In genomic region chr4:163473130-163473529, GRCh38 we compare ENCODE assay signal across 22 cellular contexts. TPM values are rescaled to one million over a fixed set of nuclear protein-coding genes. Genes with fewer than 3 reads are reported as not detected.
DNase-seq lines count a peak whose midpoint lies in the region; ATAC-seq, FAIRE-seq and TF ChIP-seq lines count a peak whose summit lies in the region.
"Had no signal": no experiment of that assay in that cellular context is flagged by ENCODE, and none has a peak within 500 bp of the region (broad histone marks: within the 10 kb centered on the region; RNA-seq: fewer than 3 reads in every experiment).

No MANE protein-coding gene starts in this region.

- H2BK5ac ChIP-seq in IMR-90 (ENCODE audit: low read depth, low read length, poor library complexity, severe bottlenecking) (no peak overlapping the region), H1 (ENCODE audit: low read depth, low read length) (no peak overlapping the region)

- no peaks in the 10 kb centered on the region for H3K36me3 ChIP-seq in IMR-90 (ENCODE audit: control insufficient read depth, insufficient read depth, low read length)
- no peaks in the 10 kb centered on the region for H3K36me3 ChIP-seq in H1 (ENCODE audit: control insufficient read depth in 2 of 4, insufficient read depth in 4 of 4, low read length in 3 of 4)
- no peaks in the 10 kb centered on the region for H3K36me3 ChIP-seq in kidney (ENCODE audit: control insufficient read depth in 1 of 2, insufficient read depth in 2 of 2, low read length in 2 of 2)
- H3K36me3 ChIP-seq in testis (ENCODE audit: low read depth, missing control alignments), result no peaks in the 10 kb centered on the region

- H3K4me2 ChIP-seq in IMR-90 (ENCODE audit: low read depth, low read length) (no peak overlapping the region), H1 (ENCODE audit: insufficient read depth in 1 of 2, low read depth in 2 of 2, low read length in 2 of 2) (no peak overlapping the region)

- no peak overlapping the region for H2BK12ac ChIP-seq in H1 (ENCODE audit: low read depth, low read length)

- TF ChIP-seq CTCF in IMR-90 (conservative IDR thresholded peaks at IDR 0.05; ENCODE audit: low read depth, low read length) (no peak), H1 (IDR thresholded peaks at IDR 0.05; ENCODE audit: control extremely low read depth in 1 of 3, insufficient read depth in 1 of 3, low read depth in 1 of 3, low read length in 3 of 3) (no peak), kidney (IDR thresholded peaks at IDR 0.05; ENCODE audit: borderline replicate concordance, extremely low read depth, insufficient read depth) (no peak), testis (IDR thresholded peaks at IDR 0.05) (no peak)

- no peaks in the 10 kb centered on the region for H3K23me2 ChIP-seq in H1 (ENCODE audit: low read depth, low read length)

- H3K4me3 ChIP-seq in IMR-90 (ENCODE audit: insufficient read depth, low read depth, low read length) (no peak overlapping the region), H1 (ENCODE audit: extremely low read depth in 1 of 4, insufficient read depth in 2 of 4, low read depth in 3 of 4, low read length in 4 of 4) (no peak overlapping the region), kidney (ENCODE audit: low read length in 2 of 2) (no peak overlapping the region), testis (peak overlapping the region; percentile 24 to 35)

- H3K27ac ChIP-seq in IMR-90 (ENCODE audit: insufficient read depth, low read length), result no peak overlapping the region
- H3K27ac ChIP-seq in H1 (ENCODE audit: low read depth, low read length), result no peak overlapping the region
- H3K27ac ChIP-seq in kidney (ENCODE audit: low read depth in 2 of 2, low read length in 2 of 2), result no peak overlapping the region
- H3K27ac ChIP-seq in testis, result no peak overlapping the region

- no peaks in the 10 kb centered on the region for H3K36me3 Mint-ChIP-seq in activated CD4-positive, alpha-beta memory T cell treated with anti-CD3 and anti-CD28 coated beads for 36 hours
- H3K36me3 Mint-ChIP-seq: CD4-positive, alpha-beta memory T cell had no signal

- no peak for TF ChIP-seq EP300 in H1 (IDR thresholded peaks at IDR 0.05; ENCODE audit: borderline replicate concordance in 1 of 2, low read depth in 2 of 2, low read length in 2 of 2)

- intact Hi-C loops in IMR-90 (cut with micrococcal nuclease) (no loop called here), kidney (cut with DNase I) (no loop called here), testis (cut with DNase I; ENCODE audit: low total_unique reads) (no loop called here)
- intact Hi-C loops in activated CD4-positive, alpha-beta memory T cell treated with anti-CD3 and anti-CD28 coated beads for 36 hours (cut with micrococcal nuclease), result no loop called here

- dilution Hi-C loops in IMR-90 (cut with HindIII; ENCODE audit: low sequenced_read_pairs, unreplicated experiment), result no loop called here

- no peak overlapping the region for H2BK120ac ChIP-seq in IMR-90 (ENCODE audit: low read depth, low read length)
- no peak overlapping the region for H2BK120ac ChIP-seq in H1 (replicated peaks; ENCODE audit: low read depth, low read length)

- ATAC-seq in IMR-90 (ENCODE audit: low read depth), result no peak
- ATAC-seq in GM19035 (IDR thresholded peaks at IDR 0.05; ENCODE audit: unreplicated experiment), result no peak
- no peak for ATAC-seq in HG03139 (IDR thresholded peaks at IDR 0.05; ENCODE audit: unreplicated experiment)

- no TSS peak for BruUV-seq in IMR-90 (replicated peaks; lab: Mats Ljungman, UMichigan)

- H4K91ac ChIP-seq in IMR-90 (ENCODE audit: insufficient read depth, low read depth, low read length), result no peak overlapping the region
- no peak overlapping the region for H4K91ac ChIP-seq in H1 (replicated peaks; ENCODE audit: insufficient read length, low read length)

- no peak overlapping the region for H3K23ac ChIP-seq in IMR-90 (ENCODE audit: low read depth, low read length)
- no peak overlapping the region for H3K23ac ChIP-seq in H1 (ENCODE audit: insufficient read length)

- H3K79me1 ChIP-seq in IMR-90 (ENCODE audit: low read depth in 1 of 2, low read length in 2 of 2) (no peaks in the 10 kb centered on the region), H1 (ENCODE audit: low read depth, low read length) (no peaks in the 10 kb centered on the region)

- TF ChIP-seq POLR2A in IMR-90 (IDR thresholded peaks at IDR 0.05; ENCODE audit: low read depth, low read length), result no peak
- no peak for TF ChIP-seq POLR2A in H1 (IDR thresholded peaks at IDR 0.05; ENCODE audit: control extremely low read depth in 1 of 2, low read depth in 2 of 2, low read length in 2 of 2)
- TF ChIP-seq POLR2A in testis (IDR thresholded peaks at IDR 0.05), result no peak

- WGBS in IMR-90 (ENCODE audit: extremely low coverage in 2 of 2, insufficient read length in 1 of 2), 2 experiments, result no CpG with 5 or more reads among the region's 14 CpGs
- WGBS in H1 (ENCODE audit: extremely low coverage in 1 of 2, insufficient coverage in 1 of 2, insufficient read length in 1 of 2, insufficient replicate concordance in 2 of 2, low coverage in 1 of 2, low lambda C conversion rate in 2 of 2, missing lambda C conversion rate in 1 of 2), 2 experiments, result 97% methylated on average over 14 of the region's 14 CpGs; no CpG with 5 or more reads in 1 of the 2 experiments
- WGBS in testis, 2 donors, result 51 to 79% methylated on average over 5 to 14 of the region's 14 CpGs

- no peaks in the 10 kb centered on the region for H3K9me3 ChIP-seq in IMR-90 (ENCODE audit: control insufficient read depth, insufficient read depth, low read length)
- no peaks in the 10 kb centered on the region for H3K9me3 ChIP-seq in H1 (ENCODE audit: insufficient read depth in 2 of 2, low read depth in 1 of 2, low read length in 1 of 2)
- H3K9me3 ChIP-seq in kidney (ENCODE audit: control insufficient read depth in 1 of 2, low read length in 2 of 2), result no peaks in the 10 kb centered on the region
- H3K9me3 ChIP-seq in testis, result no peaks in the 10 kb centered on the region

- H3K27me3 ChIP-seq in IMR-90 (ENCODE audit: control insufficient read depth, insufficient read depth, low read length) (no peaks in the 10 kb centered on the region), H1 (replicated peaks in 1 of 4; ENCODE audit: control insufficient read depth in 3 of 4, extremely low read depth in 1 of 4, insufficient read depth in 3 of 4, low read length in 3 of 4) (no peaks in the 10 kb centered on the region), testis (no peaks in the 10 kb centered on the region)

- H2AFZ ChIP-seq in IMR-90 (replicated peaks; ENCODE audit: low read length, poor library complexity), result peak overlapping the region; percentile 44
- H2AFZ ChIP-seq in H1 (ENCODE audit: low read length), result peak overlapping the region; percentile 85; the same call in 1 of the 2 replicates

- no peak overlapping the region for H3K9ac ChIP-seq in IMR-90 (ENCODE audit: low read depth, low read length)
- no peak overlapping the region for H3K9ac ChIP-seq in H1 (replicated peaks in 1 of 4; ENCODE audit: extremely low read depth in 1 of 4, low read depth in 3 of 4, low read length in 3 of 4)
- H3K9ac ChIP-seq in kidney (ENCODE audit: low read length in 2 of 2), result no peak overlapping the region

- CTCF ChIA-PET in IMR-90 (lab: Yijun Ruan, JAX), result no interaction called here
- CTCF ChIA-PET in H1 (lab: Charles Lee; ENCODE audit: partially characterized antibody), result interaction anchor here (1.3 to 1.4 kb wide), 2 partner anchors 75 to 116 kb away, joined by 3 read pairs; no protein-coding TSS in a partner anchor
- CTCF ChIA-PET in activated CD4-positive, alpha-beta memory T cell treated with anti-CD3 and anti-CD28 coated beads for 36 hours (lab: Charles Lee), result no interaction called here

- H4K8ac ChIP-seq in IMR-90 (ENCODE audit: low read depth in 2 of 2, low read length in 2 of 2), result no peak overlapping the region
- no peak overlapping the region for H4K8ac ChIP-seq in H1 (ENCODE audit: extremely low read depth, insufficient read depth, low read length)

- no peaks in the 10 kb centered on the region; a peak in 1 of 4 replicates for H3K79me2 ChIP-seq in H1 (ENCODE audit: control insufficient read depth in 1 of 2, insufficient read depth in 2 of 2, low read length in 2 of 2)

- H3K56ac ChIP-seq in IMR-90 (ENCODE audit: extremely low read depth, insufficient read depth, low read length) (no peak overlapping the region), H1 (replicated peaks; ENCODE audit: insufficient read length, low read depth, low read length) (no peak overlapping the region)

- H4K20me1 ChIP-seq in IMR-90 (ENCODE audit: insufficient read depth, low read length) (no peaks in the 10 kb centered on the region), H1 (replicated peaks in 1 of 2; ENCODE audit: control insufficient read depth in 1 of 2, insufficient read depth in 2 of 2, low read length in 2 of 2) (no peaks in the 10 kb centered on the region)

- DNase-seq in IMR-90 (no peak), H1 (ENCODE audit: low read depth in 1 of 2, low spot score in 2 of 2) (no peak), kidney (peak; percentile 29), testis (no peak), NCI-H524 treated with DMSO at 0.1 percent for 48 hours (lab: John Stamatoyannopoulos, UW) (no peak)
- DNase-seq in activated CD4-positive, alpha-beta memory T cell treated with anti-CD3 and anti-CD28 coated beads for 36 hours, result no peak
- DNase-seq: C1 segment of cervical spinal cord, Calu3, COR-L47, DMS53, DND-41, GOT3, H7, HCEC 1CT had no signal

- peaks cover 7% of the 10 kb centered on the region for H3K27me3 Mint-ChIP-seq in activated CD4-positive, alpha-beta memory T cell treated with anti-CD3 and anti-CD28 coated beads for 36 hours

- H3K9me1 ChIP-seq in IMR-90 (ENCODE audit: insufficient read depth, low read length), result no peaks in the 10 kb centered on the region

- POLR2A ChIA-PET in IMR-90 (lab: Charles Lee; ENCODE audit: unreplicated experiment) (no interaction called here), H1 (lab: Charles Lee; ENCODE audit: partially characterized antibody) (interaction anchor here (1.4 kb wide), 1 partner anchor 21 kb away, joined by 5 read pairs; the partner anchor contains the start of gene TMA16)
- POLR2A ChIA-PET in activated CD4-positive, alpha-beta memory T cell treated with anti-CD3 and anti-CD28 coated beads for 36 hours (lab: Charles Lee), result no interaction called here

- H3K4ac ChIP-seq in IMR-90 (ENCODE audit: low read depth, low read length), result no peak overlapping the region
- no peak overlapping the region for H3K4ac ChIP-seq in H1 (replicated peaks; ENCODE audit: insufficient read length, low read depth, low read length)

- no peak overlapping the region for H2AK9ac ChIP-seq in IMR-90 (replicated peaks; ENCODE audit: low read depth, low read length, poor library complexity)

- in situ Hi-C loops in IMR-90 (cut with MboI; ENCODE audit: low sequenced_read_pairs), result no loop called here

- no peak overlapping the region for H3K14ac ChIP-seq in IMR-90 (replicated peaks; ENCODE audit: low read depth, low read length)
- no peak overlapping the region for H3K14ac ChIP-seq in H1 (ENCODE audit: insufficient read length)

- FAIRE-seq in H1 (lab: Jason Lieb, UNC), result no peak
- no peak for FAIRE-seq in kidney (lab: Jason Lieb, UNC)
- FAIRE-seq: G401.6, GM12892, GM19239 had no signal

- no peaks in the 10 kb centered on the region for H3K4me1 Mint-ChIP-seq in activated CD4-positive, alpha-beta memory T cell treated with anti-CD3 and anti-CD28 coated beads for 36 hours (ENCODE audit: low read depth)
- H3K4me1 Mint-ChIP-seq: CD4-positive, alpha-beta memory T cell had no signal

- no peak overlapping the region for H2AK5ac ChIP-seq in IMR-90 (ENCODE audit: low read depth, low read length)
- no peak overlapping the region for H2AK5ac ChIP-seq in H1 (ENCODE audit: low read depth, low read length)

- H2BK15ac ChIP-seq in IMR-90 (ENCODE audit: low read depth, low read length) (no peak overlapping the region), H1 (ENCODE audit: low read length) (no peak overlapping the region; the same call in 1 of the 2 replicates)

- no peaks in the 10 kb centered on the region for H3K9me3 Mint-ChIP-seq in activated CD4-positive, alpha-beta memory T cell treated with anti-CD3 and anti-CD28 coated beads for 36 hours
- H3K9me3 Mint-ChIP-seq: CD4-positive, alpha-beta memory T cell had no signal

- TF ChIP-seq RAD21 in IMR-90 (IDR thresholded peaks at IDR 0.05; ENCODE audit: low read length) (no peak), H1 (IDR thresholded peaks at IDR 0.05 in 1 of 2, conservative IDR thresholded peaks at IDR 0.05 in 1 of 2; ENCODE audit: low read depth in 2 of 2, low read length in 2 of 2) (no peak)

- H3K4me3 Mint-ChIP-seq in activated CD4-positive, alpha-beta memory T cell treated with anti-CD3 and anti-CD28 coated beads for 36 hours, result no peak overlapping the region
- H3K4me3 Mint-ChIP-seq: CD4-positive, alpha-beta memory T cell had no signal

- H3K18ac ChIP-seq in IMR-90 (ENCODE audit: low read depth, low read length) (no peak overlapping the region), H1 (ENCODE audit: extremely low read depth, low read length) (no peak overlapping the region)

- no peak overlapping the region for H4K5ac ChIP-seq in IMR-90 (ENCODE audit: low read depth, low read length)
- no peak overlapping the region for H4K5ac ChIP-seq in H1 (ENCODE audit: insufficient read length, low read depth, low read length)

- H3K4me1 ChIP-seq in IMR-90 (ENCODE audit: control insufficient read depth, insufficient read depth, low read length) (no peaks in the 10 kb centered on the region), H1 (replicated peaks in 1 of 4; ENCODE audit: control insufficient read depth in 3 of 4, insufficient read depth in 4 of 4, low read length in 3 of 4) (no peaks in the 10 kb centered on the region), kidney (ENCODE audit: control insufficient read depth in 1 of 2, insufficient read depth in 1 of 2, low read depth in 1 of 2, low read length in 2 of 2) (no peaks in the 10 kb centered on the region), testis (no peaks in the 10 kb centered on the region)

- H2BK20ac ChIP-seq in IMR-90 (ENCODE audit: low read depth, low read length) (no peak overlapping the region), H1 (ENCODE audit: low read length) (no peak overlapping the region)

- H3K27ac Mint-ChIP-seq in activated CD4-positive, alpha-beta memory T cell treated with anti-CD3 and anti-CD28 coated beads for 36 hours, result no peak overlapping the region
- H3K27ac Mint-ChIP-seq: CD4-positive, alpha-beta memory T cell had no signal

RNA-seq across cellular contexts. Expression of gene TKTL2, which starts 0.4 kb away (rescaled TPM):
- not detected in 2 replicates for total RNA-seq in IMR-90 (2012; rRNA removed)
- polyA plus RNA-seq in IMR-90 (2012; rRNA removed), result not detected in 2 replicates
- polyA plus RNA-seq in IMR-90 (2012; cell fraction: cytosol; rRNA removed), result not detected in 2 replicates
- polyA plus RNA-seq in IMR-90 (2012; cell fraction: nucleus; rRNA removed; ENCODE audit: low replicate concordance), result 0.03 TPM in 1 of 2 replicates, not detected in the other
- total RNA-seq in H1 (2021; fragmentation: NEBNext Ultra II Directional; extraction: Animal tissue kit (Norgen Biotek cat#: 25700)), result not detected in 2 replicates
- polyA plus RNA-seq in H1 (2011; rRNA removed), result not detected in 2 replicates
- polyA plus RNA-seq in H1 (2011; cell fraction: cytosol; rRNA removed), result not detected
- polyA plus RNA-seq in H1 (2011; cell fraction: nucleus; rRNA removed), result not detected
- not detected in 4 replicates for polyA plus RNA-seq in H1 (2012, experiment 1 of 2)
- not detected for polyA plus RNA-seq in H1 (2012, experiment 2 of 2)
- not detected for polyA plus RNA-seq in H1 (2013, experiment 1 of 2)
- not detected for polyA plus RNA-seq in H1 (2013, experiment 2 of 2)
- polyA minus RNA-seq in H1 (2011; rRNA and poly(A)+ RNA removed), result not detected in 2 replicates
- polyA minus RNA-seq in H1 (2011; cell fraction: cytosol; rRNA and poly(A)+ RNA removed), result not detected
- not detected for polyA minus RNA-seq in H1 (2011; cell fraction: nucleus; rRNA and poly(A)+ RNA removed)
- not detected for total RNA-seq in kidney
- polyA plus RNA-seq in kidney (ENCODE audit: insufficient read depth, low read depth, low replicate concordance), result not detected
- total RNA-seq in testis, result 10 to 100 TPM; 45.9 to 47.5 TPM
- polyA plus RNA-seq in testis (ENCODE audit: insufficient read depth, low read depth, low replicate concordance), result 211 TPM
- total RNA-seq in activated CD4-positive, alpha-beta memory T cell treated with anti-CD3 and anti-CD28 coated beads for 36 hours, result not detected
- total RNA-seq: A673; Calu3; CD4-positive, alpha-beta memory T cell; H7 had no signal
- polyA plus RNA-seq: BJ; CD4-positive, alpha-beta memory T cell had no signal

RNA-seq across cellular contexts. Expression of gene TMA16, which starts 21.4 kb away (rescaled TPM):
- total RNA-seq in IMR-90 (2012; rRNA removed), result 9.3 and 42.5 TPM in 2 replicates
- 15.6 and 19.8 TPM in 2 replicates for polyA plus RNA-seq in IMR-90 (2012; rRNA removed)
- 5.0 and 7.2 TPM in 2 replicates for polyA plus RNA-seq in IMR-90 (2012; cell fraction: cytosol; rRNA removed)
- 2.0 and 11.7 TPM in 2 replicates for polyA plus RNA-seq in IMR-90 (2012; cell fraction: nucleus; rRNA removed; ENCODE audit: low replicate concordance)
- 64.2 and 67.3 TPM in 2 replicates for total RNA-seq in H1 (2021; fragmentation: NEBNext Ultra II Directional; extraction: Animal tissue kit (Norgen Biotek cat#: 25700))
- polyA plus RNA-seq in H1 (2011; rRNA removed), result 5.7 and 8.0 TPM in 2 replicates
- 24.0 TPM for polyA plus RNA-seq in H1 (2011; cell fraction: cytosol; rRNA removed)
- polyA plus RNA-seq in H1 (2011; cell fraction: nucleus; rRNA removed), result 6.7 TPM
- 46.9 to 68.4 TPM (median 58.2 TPM) in 4 replicates for polyA plus RNA-seq in H1 (2012, experiment 1 of 2)
- 17.2 TPM for polyA plus RNA-seq in H1 (2012, experiment 2 of 2)
- polyA plus RNA-seq in H1 (2013, experiment 1 of 2), result 110 TPM
- polyA plus RNA-seq in H1 (2013, experiment 2 of 2), result 108 TPM
- 15.9 and 19.6 TPM in 2 replicates for polyA minus RNA-seq in H1 (2011; rRNA and poly(A)+ RNA removed)
- 35.2 TPM for polyA minus RNA-seq in H1 (2011; cell fraction: cytosol; rRNA and poly(A)+ RNA removed)
- polyA minus RNA-seq in H1 (2011; cell fraction: nucleus; rRNA and poly(A)+ RNA removed), result 106 TPM
- total RNA-seq in kidney, result 26.9 TPM
- 12.8 TPM for polyA plus RNA-seq in kidney (ENCODE audit: insufficient read depth, low read depth, low replicate concordance)
- total RNA-seq in testis, result 10 to 100 TPM; 33.0 to 34.1 TPM
- 33.2 TPM for polyA plus RNA-seq in testis (ENCODE audit: insufficient read depth, low read depth, low replicate concordance)
- total RNA-seq in activated CD4-positive, alpha-beta memory T cell treated with anti-CD3 and anti-CD28 coated beads for 36 hours, result 10 to 100 TPM; 46.0 to 52.0 TPM

Comparison
In these comparisons a context has a peak if more than half of its experiments do, and no peak if none do; other contexts are left out.
1. H3K4me3 ChIP-seq: peak in testis (2 of 2); none in IMR-90 (single experiment), H1 (0 of 4) and kidney (0 of 2).
2. RNA of gene TKTL2, which starts 0.4 kb away (total RNA-seq): 45.9 to 47.5 TPM in testis; not detected in kidney (single experiment), not detected in IMR-90, not detected in H1 and not detected in activated CD4-positive, alpha-beta memory T cell treated with anti-CD3 and anti-CD28 coated beads for 36 hours; every median in the first group is over 10 times any median in the second.